ENCODE assay signal across 8 cellular contexts in genomic region chr14:59869381-59870255, GRCh38.
DNase-seq lines count a peak whose midpoint lies in the region; ATAC-seq and TF ChIP-seq lines count a peak whose summit lies in the region.

No MANE protein-coding gene starts in this region.

- H3K4me3 Mint-ChIP-seq in nephron: peak overlapping the region; percentile 77 to 82 (median 79)

- TF ChIP-seq CTCF in HL-60 (IDR thresholded peaks at IDR 0.05; ENCODE audit: insufficient read depth, low read length): no peak
- no peak for TF ChIP-seq CTCF in nephron (IDR thresholded peaks at IDR 0.05; ENCODE audit: unreplicated experiment in 3 of 3)

- H3K27me3 ChIP-seq in HL-60 (ENCODE audit: insufficient read depth, poor library complexity, severe bottlenecking): peaks cover 43% of the 10 kb centered on the region

- DNase-seq in Ammon's horn (ENCODE audit: low spot score): peak; percentile 41
- DNase-seq in HL-60 (ENCODE audit: low read depth in 1 of 2, low spot score in 1 of 2): no peak
- DNase-seq in cerebellar cortex (ENCODE audit: low spot score): peak; percentile 63
- DNase-seq in NCI-H1417 (lab: John Stamatoyannopoulos, UW): no peak
- no peak for DNase-seq in UCSD-AML1 (lab: John Stamatoyannopoulos, UW; ENCODE audit: unreplicated experiment)

- peaks cover 42% of the 10 kb centered on the region for H3K27me3 Mint-ChIP-seq in nephron (ENCODE audit: low read depth)

- H3K9me3 Mint-ChIP-seq in nephron: peaks cover 2% of the 10 kb centered on the region

- H3K36me3 Mint-ChIP-seq in nephron (ENCODE audit: low read depth): no peaks in the 10 kb centered on the region

- ATAC-seq in HG02798 (IDR thresholded peaks at IDR 0.05; ENCODE audit: poor library complexity, unreplicated experiment) (no peak), HG03196 (IDR thresholded peaks at IDR 0.05; ENCODE audit: unreplicated experiment) (no peak)

- no peak overlapping the region for H3K27ac Mint-ChIP-seq in nephron

- peaks cover 5% of the 10 kb centered on the region for H3K4me1 Mint-ChIP-seq in nephron

- H3K27ac ChIP-seq in HL-60 (replicated peaks): no peak overlapping the region

- H3K4me3 ChIP-seq in HL-60 (replicated peaks; ENCODE audit: insufficient read depth, low read length): peak overlapping the region; percentile 49

Comparison
In these comparisons a context has a peak if more than half of its experiments do, and no peak if none do; other contexts are left out.
1. DNase-seq: peak in Ammon's horn (single experiment) and cerebellar cortex (single experiment); none in HL-60 (0 of 2), NCI-H1417 (0 of 3) and UCSD-AML1 (single experiment).